Comparison of ENCODE assay signal across 1 cellular context in the genomic region with DNA sequence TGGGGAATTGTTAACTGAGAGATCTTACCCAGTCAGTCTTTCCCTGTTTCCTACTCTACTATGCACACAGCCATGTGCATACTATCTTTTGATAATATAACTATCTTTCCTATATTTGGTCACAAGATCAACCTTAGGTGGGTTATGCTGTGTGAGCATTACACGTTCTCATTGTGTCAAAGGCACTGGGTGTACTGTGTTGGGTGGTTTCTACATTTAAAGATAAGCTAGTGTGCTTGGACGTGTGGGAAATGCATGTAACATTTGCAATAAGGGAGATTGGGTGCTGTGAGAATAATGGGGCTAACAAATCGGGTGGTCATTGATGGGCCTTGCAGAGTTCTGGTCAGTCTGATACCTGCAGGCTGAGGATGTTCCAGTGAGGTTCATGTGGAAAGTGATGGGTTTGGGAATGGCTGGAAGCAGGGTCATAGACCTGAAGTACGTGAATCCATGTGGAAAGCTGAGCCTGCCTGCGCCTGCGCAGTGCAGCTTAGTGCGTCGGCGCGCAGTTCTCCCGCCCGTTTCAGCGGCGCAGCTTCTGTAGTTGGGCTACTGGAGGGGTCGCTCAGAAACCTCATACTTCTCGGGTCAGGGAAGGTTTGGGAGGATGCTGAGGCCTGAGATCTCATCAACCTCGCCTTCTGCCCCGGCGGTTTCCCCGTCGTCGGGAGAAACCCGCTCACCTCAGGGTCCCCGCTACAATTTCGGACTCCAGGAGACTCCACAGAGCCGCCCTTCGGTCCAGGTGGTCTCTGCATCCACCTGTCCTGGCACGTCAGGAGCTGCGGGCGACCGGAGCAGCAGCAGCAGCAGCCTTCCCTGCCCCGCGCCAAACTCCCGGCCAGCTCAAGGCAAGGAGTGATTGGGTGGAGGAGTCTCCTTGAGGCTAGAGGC.
TF ChIP-seq lines count a peak whose summit lies in the region.

Gene MSH4 (plus strand): TSS at position 507 of the 897 bp plus-strand sequence. CDS start 104 bp downstream, at position 611.

TF ChIP-seq in GM12878, 131 proteins besides CTCF, POLR2A, EP300 and RAD21 (continued from another document):
- TF ChIP-seq TCF3 (IDR thresholded peaks at IDR 0.05; ENCODE audit: borderline replicate concordance, insufficient read depth, low read depth, low read length): 0 out of 2 replicates have a peak, but pooled peaks have one; percentile 19
- no peak for TF ChIP-seq MTA2 (IDR thresholded peaks at IDR 0.05; ENCODE audit: low read depth)
- TF ChIP-seq PAX5 (IDR thresholded peaks at IDR 0.05; ENCODE audit: borderline replicate concordance, low read depth, low read length): peak; percentile 19; the same call in 1 of the 2 replicates
- TF ChIP-seq, protein P1, sequence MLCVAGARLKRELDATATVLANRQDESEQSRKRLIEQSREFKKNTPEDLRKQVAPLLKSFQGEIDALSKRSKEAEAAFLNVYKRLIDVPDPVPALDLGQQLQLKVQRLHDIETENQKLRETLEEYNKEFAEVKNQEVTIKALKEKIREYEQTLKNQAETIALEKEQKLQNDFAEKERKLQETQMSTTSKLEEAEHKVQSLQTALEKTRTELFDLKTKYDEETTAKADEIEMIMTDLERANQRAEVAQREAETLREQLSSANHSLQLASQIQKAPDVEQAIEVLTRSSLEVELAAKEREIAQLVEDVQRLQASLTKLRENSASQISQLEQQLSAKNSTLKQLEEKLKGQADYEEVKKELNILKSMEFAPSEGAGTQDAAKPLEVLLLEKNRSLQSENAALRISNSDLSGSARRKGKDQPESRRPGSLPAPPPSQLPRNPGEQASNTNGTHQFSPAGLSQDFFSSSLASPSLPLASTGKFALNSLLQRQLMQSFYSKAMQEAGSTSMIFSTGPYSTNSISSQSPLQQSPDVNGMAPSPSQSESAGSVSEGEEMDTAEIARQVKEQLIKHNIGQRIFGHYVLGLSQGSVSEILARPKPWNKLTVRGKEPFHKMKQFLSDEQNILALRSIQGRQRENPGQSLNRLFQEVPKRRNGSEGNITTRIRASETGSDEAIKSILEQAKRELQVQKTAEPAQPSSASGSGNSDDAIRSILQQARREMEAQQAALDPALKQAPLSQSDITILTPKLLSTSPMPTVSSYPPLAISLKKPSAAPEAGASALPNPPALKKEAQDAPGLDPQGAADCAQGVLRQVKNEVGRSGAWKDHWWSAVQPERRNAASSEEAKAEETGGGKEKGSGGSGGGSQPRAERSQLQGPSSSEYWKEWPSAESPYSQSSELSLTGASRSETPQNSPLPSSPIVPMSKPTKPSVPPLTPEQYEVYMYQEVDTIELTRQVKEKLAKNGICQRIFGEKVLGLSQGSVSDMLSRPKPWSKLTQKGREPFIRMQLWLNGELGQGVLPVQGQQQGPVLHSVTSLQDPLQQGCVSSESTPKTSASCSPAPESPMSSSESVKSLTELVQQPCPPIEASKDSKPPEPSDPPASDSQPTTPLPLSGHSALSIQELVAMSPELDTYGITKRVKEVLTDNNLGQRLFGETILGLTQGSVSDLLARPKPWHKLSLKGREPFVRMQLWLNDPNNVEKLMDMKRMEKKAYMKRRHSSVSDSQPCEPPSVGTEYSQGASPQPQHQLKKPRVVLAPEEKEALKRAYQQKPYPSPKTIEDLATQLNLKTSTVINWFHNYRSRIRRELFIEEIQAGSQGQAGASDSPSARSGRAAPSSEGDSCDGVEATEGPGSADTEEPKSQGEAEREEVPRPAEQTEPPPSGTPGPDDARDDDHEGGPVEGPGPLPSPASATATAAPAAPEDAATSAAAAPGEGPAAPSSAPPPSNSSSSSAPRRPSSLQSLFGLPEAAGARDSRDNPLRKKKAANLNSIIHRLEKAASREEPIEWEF (IDR thresholded peaks at IDR 0.05; ENCODE audit: insufficient replicate concordance, low read depth, low read length): no peak
- no peak for TF ChIP-seq EZH2 (IDR thresholded peaks at IDR 0.05; ENCODE audit: borderline replicate concordance, control insufficient read depth, low read depth, low read length)
- TF ChIP-seq, protein P2, sequence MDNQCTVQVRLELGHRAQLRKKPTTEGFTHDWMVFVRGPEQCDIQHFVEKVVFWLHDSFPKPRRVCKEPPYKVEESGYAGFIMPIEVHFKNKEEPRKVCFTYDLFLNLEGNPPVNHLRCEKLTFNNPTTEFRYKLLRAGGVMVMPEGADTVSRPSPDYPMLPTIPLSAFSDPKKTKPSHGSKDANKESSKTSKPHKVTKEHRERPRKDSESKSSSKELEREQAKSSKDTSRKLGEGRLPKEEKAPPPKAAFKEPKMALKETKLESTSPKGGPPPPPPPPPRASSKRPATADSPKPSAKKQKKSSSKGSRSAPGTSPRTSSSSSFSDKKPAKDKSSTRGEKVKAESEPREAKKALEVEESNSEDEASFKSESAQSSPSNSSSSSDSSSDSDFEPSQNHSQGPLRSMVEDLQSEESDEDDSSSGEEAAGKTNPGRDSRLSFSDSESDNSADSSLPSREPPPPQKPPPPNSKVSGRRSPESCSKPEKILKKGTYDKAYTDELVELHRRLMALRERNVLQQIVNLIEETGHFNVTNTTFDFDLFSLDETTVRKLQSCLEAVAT (IDR thresholded peaks at IDR 0.05): no peak
- peak; percentile 69; the same call in 1 of the 2 replicates for TF ChIP-seq POLR2AphosphoS5 (IDR thresholded peaks at IDR 0.05; ENCODE audit: low read length)
- TF ChIP-seq BACH1 (IDR thresholded peaks at IDR 0.05; ENCODE audit: borderline replicate concordance): no peak
- TF ChIP-seq, protein P3, sequence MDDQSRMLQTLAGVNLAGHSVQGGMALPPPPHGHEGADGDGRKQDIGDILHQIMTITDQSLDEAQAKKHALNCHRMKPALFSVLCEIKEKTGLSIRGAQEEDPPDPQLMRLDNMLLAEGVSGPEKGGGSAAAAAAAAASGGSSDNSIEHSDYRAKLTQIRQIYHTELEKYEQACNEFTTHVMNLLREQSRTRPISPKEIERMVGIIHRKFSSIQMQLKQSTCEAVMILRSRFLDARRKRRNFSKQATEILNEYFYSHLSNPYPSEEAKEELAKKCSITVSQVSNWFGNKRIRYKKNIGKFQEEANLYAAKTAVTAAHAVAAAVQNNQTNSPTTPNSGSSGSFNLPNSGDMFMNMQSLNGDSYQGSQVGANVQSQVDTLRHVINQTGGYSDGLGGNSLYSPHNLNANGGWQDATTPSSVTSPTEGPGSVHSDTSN (IDR thresholded peaks at IDR 0.05; ENCODE audit: insufficient replicate concordance, low read depth, low read length): no peak
- TF ChIP-seq CBFB (IDR thresholded peaks at IDR 0.05; ENCODE audit: low read depth): 0 out of 2 replicates have a peak, but pooled peaks have one; percentile 7
- peak; percentile 92 for TF ChIP-seq ZBED1 (IDR thresholded peaks at IDR 0.05; ENCODE audit: borderline replicate concordance)
- TF ChIP-seq TAF1 (IDR thresholded peaks at IDR 0.05; ENCODE audit: borderline replicate concordance, low read depth, low read length): no peak
- no peak for TF ChIP-seq SRF (IDR thresholded peaks at IDR 0.05; ENCODE audit: low read depth in 2 of 2, low read length in 2 of 2)
- no peak for TF ChIP-seq LARP7 (IDR thresholded peaks at IDR 0.05)
- TF ChIP-seq SMAD5 (IDR thresholded peaks at IDR 0.05; ENCODE audit: low read depth): no peak; the same call in 1 of the 2 replicates
- TF ChIP-seq ZBTB11 (CRISPR knock-in tag; IDR thresholded peaks at IDR 0.05): peak; percentile 47; the same call in 1 of the 2 replicates
- no peak for TF ChIP-seq ZNF384 (IDR thresholded peaks at IDR 0.05; ENCODE audit: borderline replicate concordance, low read depth, low read length)
- TF ChIP-seq SIX5 (IDR thresholded peaks at IDR 0.05; ENCODE audit: low read depth, low read length, severe bottlenecking): no peak
- no peak for TF ChIP-seq RFX5 (IDR thresholded peaks at IDR 0.05; ENCODE audit: low read depth, low read length)
- TF ChIP-seq HCFC1 (IDR thresholded peaks at IDR 0.05; ENCODE audit: low read length): no peak
- peak; percentile 18 for TF ChIP-seq RUNX3 (IDR thresholded peaks at IDR 0.05; ENCODE audit: low read length)
- TF ChIP-seq IRF4 (IDR thresholded peaks at IDR 0.05; ENCODE audit: low read depth, low read length): no peak
- peak; percentile 13; the same call in 1 of the 3 replicates for TF ChIP-seq POU2F2 (IDR thresholded peaks at IDR 0.05; ENCODE audit: borderline replicate concordance, low read depth, low read length)
- 0 out of 2 replicates have a peak, but pooled peaks have one; percentile 12 for TF ChIP-seq BMI1 (IDR thresholded peaks at IDR 0.05; ENCODE audit: borderline replicate concordance)
TF ChIP-seq in GM12878: peak in this region for 13.
